1 cellular context compared by ENCODE assay signal in the genomic region with DNA sequence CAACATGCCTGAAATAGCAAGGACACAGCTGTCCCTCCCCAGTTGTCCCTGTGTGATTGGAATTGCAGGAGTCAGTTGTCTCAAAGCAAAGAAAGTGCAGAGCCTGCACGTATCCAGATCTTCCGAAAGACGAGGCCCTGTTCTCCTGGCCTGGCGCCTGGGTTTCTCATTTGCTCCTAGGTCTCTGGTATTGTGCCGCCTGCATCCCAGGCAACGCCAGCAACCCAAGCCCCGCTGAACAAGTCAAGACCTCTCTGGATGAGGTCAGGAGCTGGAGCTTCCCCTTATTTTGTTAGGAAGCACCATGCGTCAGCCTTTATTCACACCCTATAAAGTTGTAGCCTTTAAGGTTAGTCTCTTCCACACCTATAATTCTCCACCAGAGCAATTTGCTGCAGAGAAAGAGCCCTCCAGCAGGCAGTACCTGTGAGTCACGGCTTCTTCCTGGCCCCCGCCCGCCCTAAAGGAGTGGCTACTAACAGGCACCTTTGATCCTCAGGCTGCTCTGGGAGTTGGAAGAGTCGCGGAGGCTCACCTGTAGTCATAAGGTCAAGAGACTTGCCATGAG.
TF ChIP-seq lines count a peak whose summit lies in the region.

No MANE protein-coding gene starts in this region.

TF ChIP-seq in HepG2, 621 proteins besides CTCF, POLR2A, EP300 and RAD21 (continued from another document and continues in another):
- TF ChIP-seq ZNF18 (CRISPR knock-in tag; IDR thresholded peaks at IDR 0.05; ENCODE audit: insufficient replicate concordance) = no peak
- no peak for TF ChIP-seq POLR2AphosphoS2 (IDR thresholded peaks at IDR 0.05; ENCODE audit: low read depth, low read length)
- TF ChIP-seq U2AF1 (optimal IDR thresholded peaks at IDR 0.05; ENCODE audit: low read depth, low read length) = no peak
- TF ChIP-seq, protein P1, sequence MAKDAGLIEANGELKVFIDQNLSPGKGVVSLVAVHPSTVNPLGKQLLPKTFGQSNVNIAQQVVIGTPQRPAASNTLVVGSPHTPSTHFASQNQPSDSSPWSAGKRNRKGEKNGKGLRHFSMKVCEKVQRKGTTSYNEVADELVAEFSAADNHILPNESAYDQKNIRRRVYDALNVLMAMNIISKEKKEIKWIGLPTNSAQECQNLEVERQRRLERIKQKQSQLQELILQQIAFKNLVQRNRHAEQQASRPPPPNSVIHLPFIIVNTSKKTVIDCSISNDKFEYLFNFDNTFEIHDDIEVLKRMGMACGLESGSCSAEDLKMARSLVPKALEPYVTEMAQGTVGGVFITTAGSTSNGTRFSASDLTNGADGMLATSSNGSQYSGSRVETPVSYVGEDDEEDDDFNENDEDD (CRISPR knock-in tag; IDR thresholded peaks at IDR 0.05; ENCODE audit: borderline replicate concordance) = no peak
- no peak for TF ChIP-seq KMT2A (CRISPR knock-in tag; IDR thresholded peaks at IDR 0.05)
- no peak for TF ChIP-seq TSC22D2 (CRISPR knock-in tag; IDR thresholded peaks at IDR 0.05; ENCODE audit: borderline replicate concordance)
- TF ChIP-seq ERF (CRISPR knock-in tag; IDR thresholded peaks at IDR 0.05) = no peak
- TF ChIP-seq THAP8 (CRISPR knock-in tag; IDR thresholded peaks at IDR 0.05; ENCODE audit: borderline replicate concordance) = no peak
- no peak for TF ChIP-seq ZNF256 (CRISPR knock-in tag; conservative IDR thresholded peaks at IDR 0.05)
- TF ChIP-seq, protein P2, sequence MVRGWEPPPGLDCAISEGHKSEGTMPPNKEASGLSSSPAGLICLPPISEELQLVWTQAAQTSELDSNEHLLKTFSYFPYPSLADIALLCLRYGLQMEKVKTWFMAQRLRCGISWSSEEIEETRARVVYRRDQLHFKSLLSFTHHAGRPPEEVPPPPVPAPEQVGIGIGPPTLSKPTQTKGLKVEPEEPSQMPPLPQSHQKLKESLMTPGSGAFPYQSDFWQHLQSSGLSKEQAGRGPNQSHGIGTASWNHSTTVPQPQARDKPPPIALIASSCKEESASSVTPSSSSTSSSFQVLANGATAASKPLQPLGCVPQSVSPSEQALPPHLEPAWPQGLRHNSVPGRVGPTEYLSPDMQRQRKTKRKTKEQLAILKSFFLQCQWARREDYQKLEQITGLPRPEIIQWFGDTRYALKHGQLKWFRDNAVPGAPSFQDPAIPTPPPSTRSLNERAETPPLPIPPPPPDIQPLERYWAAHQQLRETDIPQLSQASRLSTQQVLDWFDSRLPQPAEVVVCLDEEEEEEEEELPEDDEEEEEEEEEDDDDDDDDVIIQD (CRISPR knock-in tag; IDR thresholded peaks at IDR 0.05; ENCODE audit: low read depth) = no peak
- TF ChIP-seq, protein P3, sequence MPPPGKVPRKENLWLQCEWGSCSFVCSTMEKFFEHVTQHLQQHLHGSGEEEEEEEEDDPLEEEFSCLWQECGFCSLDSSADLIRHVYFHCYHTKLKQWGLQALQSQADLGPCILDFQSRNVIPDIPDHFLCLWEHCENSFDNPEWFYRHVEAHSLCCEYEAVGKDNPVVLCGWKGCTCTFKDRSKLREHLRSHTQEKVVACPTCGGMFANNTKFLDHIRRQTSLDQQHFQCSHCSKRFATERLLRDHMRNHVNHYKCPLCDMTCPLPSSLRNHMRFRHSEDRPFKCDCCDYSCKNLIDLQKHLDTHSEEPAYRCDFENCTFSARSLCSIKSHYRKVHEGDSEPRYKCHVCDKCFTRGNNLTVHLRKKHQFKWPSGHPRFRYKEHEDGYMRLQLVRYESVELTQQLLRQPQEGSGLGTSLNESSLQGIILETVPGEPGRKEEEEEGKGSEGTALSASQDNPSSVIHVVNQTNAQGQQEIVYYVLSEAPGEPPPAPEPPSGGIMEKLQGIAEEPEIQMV (CRISPR knock-in tag; IDR thresholded peaks at IDR 0.05; ENCODE audit: low read depth) = no peak
- no peak for TF ChIP-seq CREM (IDR thresholded peaks at IDR 0.05)
- TF ChIP-seq CREM (CRISPR knock-in tag; IDR thresholded peaks at IDR 0.05) = no peak
- TF ChIP-seq KLF11 (CRISPR knock-in tag; IDR thresholded peaks at IDR 0.05) = no peak
- TF ChIP-seq TP53 (CRISPR knock-in tag; conservative IDR thresholded peaks at IDR 0.05) = no peak
- no peak for TF ChIP-seq ZKSCAN1 (IDR thresholded peaks at IDR 0.05; ENCODE audit: low read length)
- TF ChIP-seq ZBTB8A (CRISPR knock-in tag; IDR thresholded peaks at IDR 0.05; ENCODE audit: borderline replicate concordance, low read depth) = no peak
- TF ChIP-seq ZNF136 (CRISPR knock-in tag; IDR thresholded peaks at IDR 0.05; ENCODE audit: low read depth) = no peak
- no peak for TF ChIP-seq GFI1 (CRISPR knock-in tag; IDR thresholded peaks at IDR 0.05; ENCODE audit: borderline replicate concordance)
- TF ChIP-seq ZBTB37 (CRISPR knock-in tag; IDR thresholded peaks at IDR 0.05) = no peak
- TF ChIP-seq CEBPG (CRISPR knock-in tag; IDR thresholded peaks at IDR 0.05) = no peak
- no peak for TF ChIP-seq ZNF788 (CRISPR knock-in tag; IDR thresholded peaks at IDR 0.05; ENCODE audit: borderline replicate concordance)
- no peak for TF ChIP-seq SMYD3 (CRISPR knock-in tag; IDR thresholded peaks at IDR 0.05)
- TF ChIP-seq ZBTB4 (CRISPR knock-in tag; IDR thresholded peaks at IDR 0.05; ENCODE audit: borderline replicate concordance) = no peak
- TF ChIP-seq ZBTB25 (CRISPR knock-in tag; IDR thresholded peaks at IDR 0.05) = no peak
- TF ChIP-seq TBP (CRISPR knock-in tag; IDR thresholded peaks at IDR 0.05) = no peak
- TF ChIP-seq ZBTB26 (CRISPR knock-in tag; IDR thresholded peaks at IDR 0.05; ENCODE audit: borderline replicate concordance) = no peak
- TF ChIP-seq, protein P4, sequence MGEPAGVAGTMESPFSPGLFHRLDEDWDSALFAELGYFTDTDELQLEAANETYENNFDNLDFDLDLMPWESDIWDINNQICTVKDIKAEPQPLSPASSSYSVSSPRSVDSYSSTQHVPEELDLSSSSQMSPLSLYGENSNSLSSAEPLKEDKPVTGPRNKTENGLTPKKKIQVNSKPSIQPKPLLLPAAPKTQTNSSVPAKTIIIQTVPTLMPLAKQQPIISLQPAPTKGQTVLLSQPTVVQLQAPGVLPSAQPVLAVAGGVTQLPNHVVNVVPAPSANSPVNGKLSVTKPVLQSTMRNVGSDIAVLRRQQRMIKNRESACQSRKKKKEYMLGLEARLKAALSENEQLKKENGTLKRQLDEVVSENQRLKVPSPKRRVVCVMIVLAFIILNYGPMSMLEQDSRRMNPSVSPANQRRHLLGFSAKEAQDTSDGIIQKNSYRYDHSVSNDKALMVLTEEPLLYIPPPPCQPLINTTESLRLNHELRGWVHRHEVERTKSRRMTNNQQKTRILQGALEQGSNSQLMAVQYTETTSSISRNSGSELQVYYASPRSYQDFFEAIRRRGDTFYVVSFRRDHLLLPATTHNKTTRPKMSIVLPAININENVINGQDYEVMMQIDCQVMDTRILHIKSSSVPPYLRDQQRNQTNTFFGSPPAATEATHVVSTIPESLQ (CRISPR knock-in tag; conservative IDR thresholded peaks at IDR 0.05) = no peak
- TF ChIP-seq HES4 (CRISPR knock-in tag; IDR thresholded peaks at IDR 0.05; ENCODE audit: borderline replicate concordance) = no peak
- no peak for TF ChIP-seq POLR2G (IDR thresholded peaks at IDR 0.05; ENCODE audit: low read depth, low read length)
- TF ChIP-seq AKAP8 (CRISPR knock-in tag; IDR thresholded peaks at IDR 0.05) = no peak
- no peak for TF ChIP-seq NFE2 (CRISPR knock-in tag; IDR thresholded peaks at IDR 0.05)
- 0 out of 2 replicates have a peak, but pooled peaks have one; percentile 49 for TF ChIP-seq NKX3-1 (CRISPR knock-in tag; IDR thresholded peaks at IDR 0.05)
- TF ChIP-seq KDM4B (CRISPR knock-in tag; IDR thresholded peaks at IDR 0.05) = no peak
- TF ChIP-seq, protein P5, sequence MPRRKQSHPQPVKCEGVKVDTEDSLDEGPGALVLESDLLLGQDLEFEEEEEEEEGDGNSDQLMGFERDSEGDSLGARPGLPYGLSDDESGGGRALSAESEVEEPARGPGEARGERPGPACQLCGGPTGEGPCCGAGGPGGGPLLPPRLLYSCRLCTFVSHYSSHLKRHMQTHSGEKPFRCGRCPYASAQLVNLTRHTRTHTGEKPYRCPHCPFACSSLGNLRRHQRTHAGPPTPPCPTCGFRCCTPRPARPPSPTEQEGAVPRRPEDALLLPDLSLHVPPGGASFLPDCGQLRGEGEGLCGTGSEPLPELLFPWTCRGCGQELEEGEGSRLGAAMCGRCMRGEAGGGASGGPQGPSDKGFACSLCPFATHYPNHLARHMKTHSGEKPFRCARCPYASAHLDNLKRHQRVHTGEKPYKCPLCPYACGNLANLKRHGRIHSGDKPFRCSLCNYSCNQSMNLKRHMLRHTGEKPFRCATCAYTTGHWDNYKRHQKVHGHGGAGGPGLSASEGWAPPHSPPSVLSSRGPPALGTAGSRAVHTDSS (CRISPR knock-in tag; conservative IDR thresholded peaks at IDR 0.05) = no peak
- TF ChIP-seq RBM22 (optimal IDR thresholded peaks at IDR 0.05; ENCODE audit: low read length) = no peak
- TF ChIP-seq FLYWCH1 (CRISPR knock-in tag; IDR thresholded peaks at IDR 0.05) = no peak
- TF ChIP-seq ZNF432 (CRISPR knock-in tag; IDR thresholded peaks at IDR 0.05; ENCODE audit: borderline replicate concordance) = no peak
- peak; percentile 62 for TF ChIP-seq HNF4A (CRISPR knock-in tag; IDR thresholded peaks at IDR 0.05)
- no peak for TF ChIP-seq KDM6A (CRISPR knock-in tag; IDR thresholded peaks at IDR 0.05; ENCODE audit: low read depth)
- TF ChIP-seq SRSF4 (IDR thresholded peaks at IDR 0.05; ENCODE audit: low read depth, low read length, poor library complexity, severe bottlenecking) = no peak
- no peak for TF ChIP-seq ZNF224 (CRISPR knock-in tag; IDR thresholded peaks at IDR 0.05)
- no peak for TF ChIP-seq SYNCRIP (IDR thresholded peaks at IDR 0.05; ENCODE audit: insufficient read depth, low read depth, low read length)
- TF ChIP-seq YEATS4 (CRISPR knock-in tag; IDR thresholded peaks at IDR 0.05; ENCODE audit: borderline replicate concordance) = no peak
- no peak for TF ChIP-seq ZNF282 (IDR thresholded peaks at IDR 0.05; ENCODE audit: partially characterized antibody)
- TF ChIP-seq MXI1 (IDR thresholded peaks at IDR 0.05; ENCODE audit: borderline replicate concordance, low read depth, low read length) = no peak
- TF ChIP-seq ELF4 (CRISPR knock-in tag; IDR thresholded peaks at IDR 0.05; ENCODE audit: borderline replicate concordance) = no peak
- TF ChIP-seq ZNF616 (CRISPR knock-in tag; IDR thresholded peaks at IDR 0.05; ENCODE audit: low read depth) = no peak
